Comparison of ENCODE assay signal across 1 cellular context in genomic region chr16:74700206-74701040, GRCh38.
TF ChIP-seq lines count a peak whose summit lies in the region.

TSS of gene MLKL (minus strand) at chr16:74700862. CDS start at chr16:74695757, 5,105 bp downstream.

TF ChIP-seq in HepG2, 621 proteins besides CTCF, POLR2A, EP300 and RAD21 (continued from another document and continues in another):
- TF ChIP-seq SNAPC4 (CRISPR knock-in tag; IDR thresholded peaks at IDR 0.05), result peak; percentile 73
- TF ChIP-seq CEBPB (IDR thresholded peaks at IDR 0.05; ENCODE audit: borderline replicate concordance, low read depth, low read length), result no peak
- no peak; the same call in 1 of the 2 replicates for TF ChIP-seq SNAPC5 (CRISPR knock-in tag; IDR thresholded peaks at IDR 0.05; ENCODE audit: borderline replicate concordance)
- peak; percentile 46; the same call in 1 of the 2 replicates for TF ChIP-seq AHDC1 (CRISPR knock-in tag; IDR thresholded peaks at IDR 0.05; ENCODE audit: borderline replicate concordance)
- peak; percentile 78; the same call in 1 of the 2 replicates for TF ChIP-seq DDIT3 (CRISPR knock-in tag; IDR thresholded peaks at IDR 0.05)
- no peak for TF ChIP-seq ZNF597 (CRISPR knock-in tag; IDR thresholded peaks at IDR 0.05)
- peak; percentile 70 for TF ChIP-seq HNRNPH1 (optimal IDR thresholded peaks at IDR 0.05; ENCODE audit: low read depth, low read length)
- TF ChIP-seq KDM5A (IDR thresholded peaks at IDR 0.05; ENCODE audit: borderline replicate concordance, low read length), result peak; percentile 24; the same call in 1 of the 2 replicates
- no peak for TF ChIP-seq NR1H2 (CRISPR knock-in tag; IDR thresholded peaks at IDR 0.05; ENCODE audit: borderline replicate concordance, low read depth)
- no peak; the same call in 1 of the 2 replicates for TF ChIP-seq SP5 (CRISPR knock-in tag; IDR thresholded peaks at IDR 0.05; ENCODE audit: borderline replicate concordance, low read depth)
- no peak for TF ChIP-seq CHD4 (IDR thresholded peaks at IDR 0.05; ENCODE audit: borderline replicate concordance, low read length)
- TF ChIP-seq NFATC3 (CRISPR knock-in tag; IDR thresholded peaks at IDR 0.05), result no peak; the same call in 1 of the 2 replicates
- peak; percentile 68 for TF ChIP-seq ZNF407 (CRISPR knock-in tag; IDR thresholded peaks at IDR 0.05; ENCODE audit: not compliant biosample characterization)
- no peak for TF ChIP-seq ZBTB46 (CRISPR knock-in tag; IDR thresholded peaks at IDR 0.05; ENCODE audit: borderline replicate concordance)
- TF ChIP-seq SATB2 (CRISPR knock-in tag; IDR thresholded peaks at IDR 0.05), result 0 out of 2 replicates have a peak, but pooled peaks have one; percentile 84
- no peak for TF ChIP-seq CCAR2 (optimal IDR thresholded peaks at IDR 0.05; ENCODE audit: low read depth, low read length)
- no peak for TF ChIP-seq IKZF1 (IDR thresholded peaks at IDR 0.05)
- no peak for TF ChIP-seq SMARCC2 (IDR thresholded peaks at IDR 0.05)
- TF ChIP-seq ZNF761 (CRISPR knock-in tag; conservative IDR thresholded peaks at IDR 0.05), result peak; percentile 64; the same call in 1 of the 2 replicates
- TF ChIP-seq ZBTB2 (CRISPR knock-in tag; IDR thresholded peaks at IDR 0.05; ENCODE audit: low read depth), result no peak
- TF ChIP-seq U2AF2 (IDR thresholded peaks at IDR 0.05; ENCODE audit: low read depth, low read length), result no peak
- no peak for TF ChIP-seq LCORL (IDR thresholded peaks at IDR 0.05)
- peak; percentile 84; the same call in 1 of the 2 replicates for TF ChIP-seq LCORL (CRISPR knock-in tag; IDR thresholded peaks at IDR 0.05)
- TF ChIP-seq ZBTB21 (CRISPR knock-in tag; IDR thresholded peaks at IDR 0.05), result no peak
- peak; percentile 56 for TF ChIP-seq ELF1 (CRISPR knock-in tag; IDR thresholded peaks at IDR 0.05)
- TF ChIP-seq ZNF512 (CRISPR knock-in tag; IDR thresholded peaks at IDR 0.05), result 0 out of 2 replicates have a peak, but pooled peaks have one; percentile 12
- no peak for TF ChIP-seq GTF2F1 (IDR thresholded peaks at IDR 0.05; ENCODE audit: low read length)
